13 cellular contexts compared by ENCODE assay signal in the genomic region with DNA sequence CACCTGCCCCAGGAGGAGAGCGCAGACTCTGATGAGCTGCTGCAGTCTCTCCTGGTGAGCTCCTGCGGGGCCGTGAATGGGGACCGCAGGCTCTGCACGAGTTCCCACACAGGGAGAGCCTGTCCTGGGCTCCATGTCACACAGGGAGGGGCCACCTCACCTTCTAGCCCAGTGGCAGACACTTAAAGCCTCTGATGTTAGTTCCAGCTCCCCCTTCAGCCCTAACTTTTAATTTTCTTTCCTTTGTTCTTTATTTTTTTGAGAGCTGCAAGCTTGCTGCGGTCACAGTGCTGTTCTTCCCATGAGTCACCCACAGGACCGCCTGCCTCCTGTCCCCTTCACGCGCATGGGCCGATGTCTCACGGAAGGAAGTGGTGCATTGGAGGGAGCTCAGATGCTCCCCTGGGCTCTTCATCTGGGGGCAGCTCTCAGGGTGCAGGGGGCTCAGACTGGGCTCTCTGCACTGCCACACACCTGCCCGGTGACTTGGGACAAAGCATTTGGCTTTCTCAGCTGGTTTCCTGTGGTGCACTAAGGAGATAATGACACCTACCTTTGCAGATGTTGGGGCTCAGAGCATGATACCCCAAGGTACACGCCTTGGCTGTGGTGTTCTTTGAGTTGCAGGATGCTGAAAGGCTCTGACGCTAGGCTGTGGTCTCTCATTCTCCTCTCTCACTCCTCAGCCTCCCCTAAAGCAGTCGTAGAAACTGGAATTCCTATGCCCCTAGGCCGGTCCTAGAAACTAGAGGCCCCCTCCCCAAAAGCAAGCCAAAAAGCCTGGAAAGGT. TPM values are rescaled to one million over a fixed set of nuclear protein-coding genes. Genes with fewer than 3 reads are reported as not detected.
DNase-seq lines count a peak whose midpoint lies in the region; ATAC-seq and TF ChIP-seq lines count a peak whose summit lies in the region.
"Had no signal": no experiment of that assay in that cellular context is flagged by ENCODE, and none has a peak within 500 bp of the region (broad histone marks: within the 10 kb centered on the region; RNA-seq: fewer than 3 reads in every experiment).

No MANE protein-coding gene starts in this region.

- peak overlapping the region in 2 of 6 donors; percentile 30 to 67 for H3K27ac Mint-ChIP-seq in immature natural killer cell
- H3K27ac Mint-ChIP-seq: stimulated activated naive CD8-positive, alpha-beta T cell treated with anti-CD3 and anti-CD28 coated beads, Interleukin-15, Interleukin-2, amounts not matched to agents 100 ng/mL and 50 ng/mL, for 24 hours had no signal

- no peak for TF ChIP-seq POLR2A in NB4 (IDR thresholded peaks at IDR 0.05; ENCODE audit: extremely low read depth, insufficient read length)

- no peaks in the 10 kb centered on the region for H3K36me3 Mint-ChIP-seq in immature natural killer cell

- no peak for TF ChIP-seq CTCF in NB4 (IDR thresholded peaks at IDR 0.05; ENCODE audit: low read depth, low read length)

- ATAC-seq in HG03469 (IDR thresholded peaks at IDR 0.05; ENCODE audit: unreplicated experiment), result no peak
- ATAC-seq in HG03457 (IDR thresholded peaks at IDR 0.05; ENCODE audit: unreplicated experiment), result no peak
- ATAC-seq in GM21786 (IDR thresholded peaks at IDR 0.05; ENCODE audit: unreplicated experiment), result no peak
- ATAC-seq: esophagus mucosa had no signal

- H3K4me3 Mint-ChIP-seq in immature natural killer cell, result peak overlapping the region in 3 of 5 donors; percentile 2 to 71 (median 32)
- H3K4me3 Mint-ChIP-seq: stimulated activated naive CD8-positive, alpha-beta T cell treated with anti-CD3 and anti-CD28 coated beads, Interleukin-15, Interleukin-2, amounts not matched to agents 100 ng/mL and 50 ng/mL, for 24 hours had no signal

- DNase-seq in NB4 (ENCODE audit: low read depth) (peak; percentile 83), immature natural killer cell (peak in 2 of 3 donors; percentile 15 to 39), NCI-H748 (lab: John Stamatoyannopoulos, UW; ENCODE audit: unreplicated experiment) (no peak)
- DNase-seq in activated CD8-positive, alpha-beta memory T cell treated with anti-CD3 and anti-CD28 coated beads, Interleukin-2, amount 50 U/mL, for 24 hours (ENCODE audit: extremely low read depth), result peak; percentile 8
- DNase-seq in stimulated activated CD8-positive, alpha-beta memory T cell treated with anti-CD3 and anti-CD28 coated beads, Interleukin-15, amount 100 ng/mL, for 48 hours (ENCODE audit: low read depth in 2 of 2), result peak; percentile 23 to 49
- DNase-seq: DMS79, NCI-H524 had no signal

- no peak overlapping the region for H3K4me3 ChIP-seq in NB4 (ENCODE audit: low read depth, low read length)
- H3K4me3 ChIP-seq: right lobe of liver had no signal

- peaks cover 0 to 1% (median 0%) of the 10 kb centered on the region in 6 donors for H3K9me3 Mint-ChIP-seq in immature natural killer cell
- H3K9me3 Mint-ChIP-seq: stimulated activated naive CD8-positive, alpha-beta T cell treated with anti-CD3 and anti-CD28 coated beads, Interleukin-15, Interleukin-2, amounts not matched to agents 100 ng/mL and 50 ng/mL, for 24 hours had no signal

- H3K27me3 Mint-ChIP-seq in immature natural killer cell (ENCODE audit: low read depth in 3 of 3), result peaks cover 7 to 9% (median 7%) of the 10 kb centered on the region in 3 donors
- H3K27me3 Mint-ChIP-seq: stimulated activated naive CD8-positive, alpha-beta T cell treated with anti-CD3 and anti-CD28 coated beads, Interleukin-15, Interleukin-2, amounts not matched to agents 100 ng/mL and 50 ng/mL, for 24 hours had no signal

- H3K4me1 Mint-ChIP-seq in immature natural killer cell, result peaks cover 0 to 6% of the 10 kb centered on the region in 2 donors

RNA-seq across cellular contexts. Expression of a gene that starts 37.2 kb away (rescaled TPM):
- 1 to 10 TPM in 1 of 3 donors, under 1 TPM in 1, not detected in 1; 0.93 to 1.0 TPM for polyA plus RNA-seq in immature natural killer cell
